24 cellular contexts compared by ENCODE assay signal in genomic region chr10:89845541-89846275, GRCh38.
DNase-seq lines count a peak whose midpoint lies in the region; ATAC-seq, FAIRE-seq and TF ChIP-seq lines count a peak whose summit lies in the region.
"Had no signal": no experiment of that assay in that cellular context is flagged by ENCODE, and none has a peak within 500 bp of the region (broad histone marks: within the 10 kb centered on the region; RNA-seq: fewer than 3 reads in every experiment).

No MANE protein-coding gene starts in this region.

- no peak overlapping the region for H3K9ac ChIP-seq in keratinocyte (ENCODE audit: control insufficient read depth, extremely low read depth, insufficient read depth, low read length)
- H3K9ac ChIP-seq: neural progenitor cell had no signal

- peak overlapping the region; percentile 2 for H3K4me2 ChIP-seq in keratinocyte (ENCODE audit: control insufficient read depth, extremely low read depth, insufficient read depth, low read depth, low read length)
- H3K4me2 ChIP-seq: neural progenitor cell had no signal

- dilution Hi-C loops in keratinocyte (cut with MboI; ENCODE audit: extremely low pct_ligation_motif_present, low sequenced_read_pairs), result no loop called here

- intact Hi-C loops in gastrocnemius medialis (cut with DNase I; ENCODE audit: low total_unique reads) (no loop called here), dorsolateral prefrontal cortex (cut with DNase I) (no loop called here)

- H3K36me3 ChIP-seq in brain microvascular endothelial cell (replicated peaks), result no peaks in the 10 kb centered on the region
- no peaks in the 10 kb centered on the region for H3K36me3 ChIP-seq in keratinocyte (ENCODE audit: control insufficient read depth in 2 of 2, extremely low read depth in 1 of 2, insufficient read depth in 2 of 2, low read length in 2 of 2)
- H3K36me3 ChIP-seq in gastrocnemius medialis, result no peaks in the 10 kb centered on the region
- H3K36me3 ChIP-seq: esophagus squamous epithelium, neural progenitor cell, thoracic aorta, WERI-Rb-1 had no signal

- peak; percentile 25 for DNase-seq in AG10803 (ENCODE audit: low read depth)
- DNase-seq in HT1080 (ENCODE audit: low read depth), result peak; percentile 82
- DNase-seq in brain microvascular endothelial cell, result peak; percentile 40
- no peak for DNase-seq in keratinocyte (ENCODE audit: low read depth, low spot score)
- DNase-seq in HT-29 (ENCODE audit: low spot score), result no peak
- DNase-seq in gastrocnemius medialis, result no peak
- no peak for DNase-seq in dorsolateral prefrontal cortex
- DNase-seq: activated CD8-positive, alpha-beta T cell treated with anti-CD3 and anti-CD28 coated beads for 36 hours; activated T-cell treated with anti-CD3 and anti-CD28 coated beads, Interleukin-2, amount 50 U/mL, for 4 hours; C1 segment of cervical spinal cord; DMS153; esophagus squamous epithelium; hippocampal formation; left colon; NCI-H2029 treated with DMSO at 0.1 percent for 48 hours; NCI-H524; SHP77 treated with DMSO at 0.1 percent for 48 hours; T-helper 1 cell; WERI-Rb-1 had no signal

- H3K79me2 ChIP-seq in keratinocyte (ENCODE audit: control insufficient read depth, insufficient read depth, low read length), result no peaks in the 10 kb centered on the region

- H3K4me1 ChIP-seq in keratinocyte (ENCODE audit: control insufficient read depth, extremely low read depth, insufficient read depth, low read length) (peaks cover 9% of the 10 kb centered on the region), gastrocnemius medialis (no peaks in the 10 kb centered on the region)
- H3K4me1 ChIP-seq: esophagus squamous epithelium, neural progenitor cell had no signal

- H2AFZ ChIP-seq in keratinocyte (ENCODE audit: control insufficient read depth, low read length), result no peak overlapping the region
- H2AFZ ChIP-seq: neural progenitor cell had no signal

- H3K4me3 ChIP-seq in AG10803 (ENCODE audit: low read length), result no peak overlapping the region
- no peak overlapping the region for H3K4me3 ChIP-seq in brain microvascular endothelial cell (ENCODE audit: low read depth, low read length)
- no peak overlapping the region for H3K4me3 ChIP-seq in keratinocyte (ENCODE audit: control insufficient read depth in 2 of 3, extremely low read depth in 1 of 3, insufficient read depth in 2 of 3, low read depth in 1 of 3, low read length in 3 of 3)
- no peak overlapping the region for H3K4me3 ChIP-seq in gastrocnemius medialis
- H3K4me3 ChIP-seq in dorsolateral prefrontal cortex, result no peak overlapping the region
- H3K4me3 ChIP-seq: esophagus squamous epithelium, neural progenitor cell, thoracic aorta had no signal

- peak; percentile 62 for FAIRE-seq in keratinocyte (lab: Jason Lieb, UNC)
- FAIRE-seq: A204.1 had no signal

- H3K27me3 ChIP-seq in brain microvascular endothelial cell (replicated peaks) (no peaks in the 10 kb centered on the region), keratinocyte (ENCODE audit: control insufficient read depth, extremely low read depth, insufficient read depth, low read length) (no peaks in the 10 kb centered on the region), gastrocnemius medialis (no peaks in the 10 kb centered on the region), dorsolateral prefrontal cortex (peaks cover 0 to 6% (median 0%) of the 10 kb centered on the region in 45 donors)
- H3K27me3 ChIP-seq: neural progenitor cell had no signal

- in situ Hi-C loops in brain microvascular endothelial cell (cut with HindIII; ENCODE audit: low pct_ligation_motif_present, low sequenced_read_pairs), result no loop called here
- in situ Hi-C loops in gastrocnemius medialis (cut with MboI; ENCODE audit: low sequenced_read_pairs in 4 of 4), result no loop called here

- TF ChIP-seq POLR2A in gastrocnemius medialis (IDR thresholded peaks at IDR 0.05), result no peak

- ATAC-seq in GM21528 (IDR thresholded peaks at IDR 0.05; ENCODE audit: low FRiP score, unreplicated experiment) (no peak), gastrocnemius medialis (no peak)
- ATAC-seq: activated CD8-positive, alpha-beta T cell treated with anti-CD3 and anti-CD28 coated beads for 36 hours; activated T-cell treated with anti-CD3 and anti-CD28 coated beads, Interleukin-2, amount 50 U/mL, for 4 hours; left colon; stimulated activated memory B cell treated with anti-CD40 and anti-IgM and Interleukin-4, amounts not matched to agents 10 μg/mL and 1 μg/mL and 100 μg/mL, for 72 hours had no signal

- H3K27ac ChIP-seq in brain microvascular endothelial cell (no peak overlapping the region), keratinocyte (ENCODE audit: control insufficient read depth, insufficient read depth, low read length) (no peak overlapping the region), gastrocnemius medialis (no peak overlapping the region), dorsolateral prefrontal cortex (no peak overlapping the region)
- H3K27ac ChIP-seq: esophagus squamous epithelium, neural progenitor cell, thoracic aorta, WERI-Rb-1 had no signal

- H3K9me3 ChIP-seq in keratinocyte (ENCODE audit: control insufficient read depth, low read depth, low read length), result no peaks in the 10 kb centered on the region
- H3K9me3 ChIP-seq in gastrocnemius medialis, result no peaks in the 10 kb centered on the region
- H3K9me3 ChIP-seq: esophagus squamous epithelium, thoracic aorta had no signal

- H3K9me1 ChIP-seq in keratinocyte (ENCODE audit: control insufficient read depth, extremely low read depth, insufficient read depth, low read length), result no peaks in the 10 kb centered on the region

- no peaks in the 10 kb centered on the region for H4K20me1 ChIP-seq in keratinocyte (ENCODE audit: control insufficient read depth, extremely low read depth, insufficient read depth, low read length)

- TF ChIP-seq CTCF in AG10803 (conservative IDR thresholded peaks at IDR 0.05; ENCODE audit: low read length) (no peak), brain microvascular endothelial cell (IDR thresholded peaks at IDR 0.05; ENCODE audit: low read depth, low read length, missing control alignments) (no peak), keratinocyte (optimal IDR thresholded peaks at IDR 0.05 in 1 of 3, IDR thresholded peaks at IDR 0.05 in 1 of 3, conservative IDR thresholded peaks at IDR 0.05 in 1 of 3; ENCODE audit: extremely low read depth in 1 of 3, insufficient read depth in 2 of 3, low read length in 3 of 3) (no peak), gastrocnemius medialis (IDR thresholded peaks at IDR 0.05 in 4 of 5, conservative IDR thresholded peaks at IDR 0.05 in 1 of 5) (no peak), dorsolateral prefrontal cortex (IDR thresholded peaks at IDR 0.05 in 54 of 56, conservative IDR thresholded peaks at IDR 0.05 in 2 of 56; ENCODE audit: low read depth in 1 of 56, partially characterized antibody in 56 of 56) (no peak)

Comparison
In these comparisons a context has a peak if more than half of its experiments do, and no peak if none do; other contexts are left out.
1. DNase-seq: peak in AG10803 (single experiment), HT1080 (single experiment) and brain microvascular endothelial cell (single experiment); none in keratinocyte (single experiment), HT-29 (single experiment), gastrocnemius medialis (0 of 2) and dorsolateral prefrontal cortex (0 of 10).